ENCODE assay signal across 31 cellular contexts in genomic region chr9:136180586-136180985, GRCh38. TPM values are rescaled to one million over a fixed set of nuclear protein-coding genes. Genes with fewer than 3 reads are reported as not detected.
"Had no signal": no experiment of that assay in that cellular context is flagged by ENCODE, and none has a peak within 500 bp of the region (broad histone marks: within the 10 kb centered on the region; RNA-seq: fewer than 3 reads in every experiment).

No MANE protein-coding gene starts in this region.

- H3K36me3 ChIP-seq: brain microvascular endothelial cell, esophagus muscularis mucosa, gastrocnemius medialis had no signal

- H3K36me3 Mint-ChIP-seq: activated naive CD4-positive, alpha-beta T cell treated with anti-CD3 and anti-CD28 coated beads, Interleukin-2, amount 10 ng/mL, durations not matched to agents 7 days and 5 days; activated naive CD4-positive, alpha-beta T cell treated with anti-CD3 and anti-CD28 coated beads, Interleukin-2, amount 50 U/mL, for 72 hours; activated naive CD8-positive, alpha-beta T cell treated with anti-CD3 and anti-CD28 coated beads, Interleukin-2, amount 10 ng/mL, durations not matched to agents 7 days and 5 days had no signal

- H3K27me3 Mint-ChIP-seq: activated CD4-positive, alpha-beta T cell treated with anti-CD3 and anti-CD28 coated beads, Interleukin-2, amount 10 ng/mL, durations not matched to agents 7 days and 5 days had no signal

- H3K27ac Mint-ChIP-seq: activated CD4-positive, alpha-beta memory T cell treated with anti-CD3 and anti-CD28 coated beads, Interleukin-2, amount 10 ng/mL, durations not matched to agents 7 days and 5 days; activated naive CD4-positive, alpha-beta T cell treated with anti-CD3 and anti-CD28 coated beads, Interleukin-2, amount 10 ng/mL, durations not matched to agents 7 days and 5 days; activated naive CD4-positive, alpha-beta T cell treated with anti-CD3 and anti-CD28 coated beads, Interleukin-2, amount 50 U/mL, for 72 hours; activated naive CD8-positive, alpha-beta T cell treated with anti-CD3 and anti-CD28 coated beads, Interleukin-2, amount 10 ng/mL, durations not matched to agents 7 days and 5 days; activated T-cell treated with anti-CD3 and anti-CD28 coated beads, Interleukin-2, amount 50 U/mL, for 72 hours; dendritic cell treated with granulocyte-macrophage colony-stimulating factor and Interleukin-4, amounts not matched to agents 40 ng/mL and 50 ng/mL, for 4 days; effector memory CD8-positive, alpha-beta T cell had no signal

- H3K9me3 ChIP-seq: esophagus muscularis mucosa, gastrocnemius medialis had no signal

- H3K9me3 Mint-ChIP-seq: activated CD4-positive, alpha-beta memory T cell treated with anti-CD3 and anti-CD28 coated beads, Interleukin-2, amount 10 ng/mL, durations not matched to agents 7 days and 5 days; activated CD4-positive, alpha-beta T cell treated with anti-CD3 and anti-CD28 coated beads, Interleukin-2, amount 10 ng/mL, durations not matched to agents 7 days and 5 days; activated naive CD4-positive, alpha-beta T cell treated with anti-CD3 and anti-CD28 coated beads, Interleukin-2, amount 10 ng/mL, durations not matched to agents 7 days and 5 days; activated naive CD4-positive, alpha-beta T cell treated with anti-CD3 and anti-CD28 coated beads, Interleukin-2, amount 50 U/mL, for 72 hours; activated naive CD8-positive, alpha-beta T cell treated with anti-CD3 and anti-CD28 coated beads, Interleukin-2, amount 10 ng/mL, durations not matched to agents 7 days and 5 days; activated T-cell treated with anti-CD3 and anti-CD28 coated beads, Interleukin-2, amount 50 U/mL, for 24 hours; activated T-cell treated with anti-CD3 and anti-CD28 coated beads, Interleukin-2, amount 50 U/mL, for 72 hours; central memory CD8-positive, alpha-beta T cell; dendritic cell treated with granulocyte-macrophage colony-stimulating factor and Interleukin-4, amounts not matched to agents 40 ng/mL and 50 ng/mL, for 4 days; effector memory CD8-positive, alpha-beta T cell had no signal

- H3K4me1 ChIP-seq: esophagus muscularis mucosa, foreskin keratinocyte, gastrocnemius medialis had no signal

- H3K4me1 Mint-ChIP-seq: activated CD4-positive, alpha-beta memory T cell treated with anti-CD3 and anti-CD28 coated beads, Interleukin-2, amount 10 ng/mL, durations not matched to agents 7 days and 5 days; activated CD4-positive, alpha-beta T cell treated with anti-CD3 and anti-CD28 coated beads, Interleukin-2, amount 10 ng/mL, durations not matched to agents 7 days and 5 days; activated naive CD4-positive, alpha-beta T cell treated with anti-CD3 and anti-CD28 coated beads, Interleukin-2, amount 10 ng/mL, durations not matched to agents 7 days and 5 days; activated naive CD8-positive, alpha-beta T cell treated with anti-CD3 and anti-CD28 coated beads, Interleukin-2, amount 10 ng/mL, durations not matched to agents 7 days and 5 days; central memory CD8-positive, alpha-beta T cell had no signal

- H3K4me3 ChIP-seq: coronary artery, esophagus muscularis mucosa, gastrocnemius medialis had no signal

- H3K27ac ChIP-seq: brain microvascular endothelial cell, coronary artery, esophagus muscularis mucosa, foreskin keratinocyte, gastrocnemius medialis had no signal

- DNase-seq: activated CD4-positive, alpha-beta memory T cell treated with anti-CD3 and anti-CD28 coated beads, Interleukin-2, amount 10 ng/mL, durations not matched to agents 7 days and 5 days; activated CD4-positive, alpha-beta T cell treated with anti-CD3 and anti-CD28 coated beads for 1 hour; activated CD4-positive, alpha-beta T cell treated with anti-CD3 and anti-CD28 coated beads for 4 hours; activated CD4-positive, alpha-beta T cell treated with anti-CD3 and anti-CD28 coated beads, Interleukin-2, amount 10 ng/mL, durations not matched to agents 7 days and 5 days; activated CD4-positive, alpha-beta T cell treated with anti-CD3 and anti-CD28 coated beads, Interleukin-2, amount 50 U/mL, for 4 hours; activated CD8-positive, alpha-beta memory T cell treated with anti-CD3 and anti-CD28 coated beads, Interleukin-2, amount 50 U/mL, for 48 hours; activated gamma-delta T cell; activated naive CD4-positive, alpha-beta T cell; activated naive CD4-positive, alpha-beta T cell treated with anti-CD3 and anti-CD28 coated beads, Interleukin-2, amount 10 ng/mL, durations not matched to agents 7 days and 5 days; activated naive CD8-positive, alpha-beta T cell treated with anti-CD3 and anti-CD28 coated beads, Interleukin-2, amount 10 ng/mL, durations not matched to agents 7 days and 5 days; activated T-cell treated with anti-CD3 and anti-CD28 coated beads for 4 hours; activated T-cell treated with anti-CD3 and anti-CD28 coated beads, Interleukin-2, amount 50 U/mL, for 24 hours; activated T-cell treated with anti-CD3 and anti-CD28 coated beads, Interleukin-2, amount 50 U/mL, for 72 hours; anterior cingulate cortex; brain microvascular endothelial cell; effector CD4-positive, alpha-beta T cell; effector memory CD8-positive, alpha-beta T cell; erythroblast; foreskin keratinocyte; gastrocnemius medialis; T-helper 2 cell had no signal

- ATAC-seq: activated naive CD4-positive, alpha-beta T cell treated with anti-CD3 and anti-CD28 coated beads, Interleukin-2, amount 50 U/mL, for 72 hours; activated T-cell treated with anti-CD3 and anti-CD28 coated beads, Interleukin-2, amount 50 U/mL, for 72 hours; effector memory CD8-positive, alpha-beta T cell; foreskin keratinocyte; gastrocnemius medialis had no signal

- H3K4me3 Mint-ChIP-seq: activated CD4-positive, alpha-beta memory T cell treated with anti-CD3 and anti-CD28 coated beads, Interleukin-2, amount 10 ng/mL, durations not matched to agents 7 days and 5 days; activated CD4-positive, alpha-beta T cell treated with anti-CD3 and anti-CD28 coated beads, Interleukin-2, amount 10 ng/mL, durations not matched to agents 7 days and 5 days; activated naive CD4-positive, alpha-beta T cell treated with anti-CD3 and anti-CD28 coated beads, Interleukin-2, amount 10 ng/mL, durations not matched to agents 7 days and 5 days; activated naive CD8-positive, alpha-beta T cell treated with anti-CD3 and anti-CD28 coated beads, Interleukin-2, amount 10 ng/mL, durations not matched to agents 7 days and 5 days; activated T-cell treated with anti-CD3 and anti-CD28 coated beads, Interleukin-2, amount 50 U/mL, for 24 hours; activated T-cell treated with anti-CD3 and anti-CD28 coated beads, Interleukin-2, amount 50 U/mL, for 72 hours; central memory CD8-positive, alpha-beta T cell; dendritic cell treated with granulocyte-macrophage colony-stimulating factor and Interleukin-4, amounts not matched to agents 40 ng/mL and 50 ng/mL, for 4 days; effector memory CD8-positive, alpha-beta T cell had no signal

RNA-seq across cellular contexts. Expression of gene LHX3, which starts 24.3 kb away (rescaled TPM):
- total RNA-seq: activated CD4-positive, alpha-beta T cell treated with anti-CD3 and anti-CD28 coated beads, Interleukin-2, amount 10 ng/mL, durations not matched to agents 7 days and 5 days; activated naive CD8-positive, alpha-beta T cell treated with anti-CD3 and anti-CD28 coated beads, Interleukin-2, amount 10 ng/mL, durations not matched to agents 7 days and 5 days; astrocyte; bronchial epithelial cell; cardiac septum; cerebellum; esophagus muscularis mucosa; foreskin keratinocyte; gastrocnemius medialis; T-helper 1 cell treated with Interleukin-12 subunit alpha and Interleukin-12 subunit beta and Interleukin-4 antibody, amounts not matched to agents 30 ng/mL and 1 ng/mL, for 36 hours had no signal
